Comparison of ENCODE assay signal across 3 cellular contexts in genomic region chr18:8776544-8776943, GRCh38.
A peak's percentile ranks its signal among the peaks of the same experiment; 100 is the strongest.
TF ChIP-seq lines count a peak whose summit lies in the region.

No MANE protein-coding gene starts in this region.

TF ChIP-seq in A549, 52 proteins besides CTCF, POLR2A, EP300 and RAD21:
- TF ChIP-seq POLR2AphosphoS2 (conservative IDR thresholded peaks at IDR 0.05; ENCODE audit: low read length), result no peak
- TF ChIP-seq ZC3H11A (IDR thresholded peaks at IDR 0.05), result peak; percentile 89
- TF ChIP-seq BCL3 (IDR thresholded peaks at IDR 0.05), result no peak
- no peak for TF ChIP-seq BHLHE40 (IDR thresholded peaks at IDR 0.05; ENCODE audit: low read depth, low read length)

TF ChIP-seq in IMR-90, 13 proteins besides CTCF, POLR2A, EP300 and RAD21:
- TF ChIP-seq MXI1 (IDR thresholded peaks at IDR 0.05; ENCODE audit: borderline replicate concordance, low read depth, low read length), result no peak
- TF ChIP-seq BHLHE40 (IDR thresholded peaks at IDR 0.05; ENCODE audit: low read depth, low read length), result no peak
- TF ChIP-seq SMC3 (IDR thresholded peaks at IDR 0.05; ENCODE audit: low read depth, low read length), result no peak
- no peak for TF ChIP-seq RFX5 (IDR thresholded peaks at IDR 0.05; ENCODE audit: low read depth, low read length)
- no peak for TF ChIP-seq NFE2L2 (IDR thresholded peaks at IDR 0.05; ENCODE audit: low read depth, low read length)
- no peak for TF ChIP-seq RCOR1 (IDR thresholded peaks at IDR 0.05; ENCODE audit: insufficient replicate concordance, low read length)
- TF ChIP-seq CHD1 (IDR thresholded peaks at IDR 0.05; ENCODE audit: low read depth, low read length), result no peak
- TF ChIP-seq CEBPB (IDR thresholded peaks at IDR 0.05; ENCODE audit: low read depth, low read length), result no peak
- TF ChIP-seq MAZ (IDR thresholded peaks at IDR 0.05; ENCODE audit: borderline replicate concordance, low read depth, low read length), result no peak
- no peak for TF ChIP-seq MAFK (IDR thresholded peaks at IDR 0.05; ENCODE audit: low read depth, low read length)
- TF ChIP-seq USF2 (IDR thresholded peaks at IDR 0.05; ENCODE audit: low read depth, low read length), result no peak
- TF ChIP-seq ELK1 (IDR thresholded peaks at IDR 0.05; ENCODE audit: borderline replicate concordance, low read depth, low read length), result no peak
- TF ChIP-seq FOS (IDR thresholded peaks at IDR 0.05; ENCODE audit: low read depth, low read length), result no peak

TF ChIP-seq in endothelial cell of umbilical vein, 7 proteins besides CTCF, POLR2A, EP300 and RAD21:
- TF ChIP-seq EZH2 (IDR thresholded peaks at IDR 0.05; ENCODE audit: borderline replicate concordance, low read depth, low read length, severe bottlenecking) (no peak), MYC (IDR thresholded peaks at IDR 0.05; ENCODE audit: low read depth, low read length) (no peak), MAX (IDR thresholded peaks at IDR 0.05; ENCODE audit: insufficient read depth, insufficient read length) (no peak), JUN (IDR thresholded peaks at IDR 0.05; ENCODE audit: borderline replicate concordance, insufficient read depth, insufficient read length, low read depth) (no peak), POLR2AphosphoS5 (IDR thresholded peaks at IDR 0.05; ENCODE audit: insufficient read depth, low read depth, low read length) (no peak), GATA2 (IDR thresholded peaks at IDR 0.05; ENCODE audit: insufficient read depth, insufficient read length, low read depth, low read length) (no peak), FOS (IDR thresholded peaks at IDR 0.05; ENCODE audit: borderline replicate concordance, insufficient read depth, low read length) (no peak)
